ENCODE assay signal across 9 cellular contexts in genomic region chr22:27726726-27727449, GRCh38.
DNase-seq lines count a peak whose midpoint lies in the region; TF ChIP-seq lines count a peak whose summit lies in the region.
"Had no signal": no experiment of that assay in that cellular context is flagged by ENCODE, and none has a peak within 500 bp of the region (broad histone marks: within the 10 kb centered on the region; RNA-seq: fewer than 3 reads in every experiment).

No MANE protein-coding gene starts in this region.

- no peak overlapping the region for H3K9ac ChIP-seq in neuronal stem cell (ENCODE audit: low read depth, low read length, poor library complexity)

- intact Hi-C loops in CD14-positive monocyte (cut with micrococcal nuclease) = loop anchor here in 1 of 2 donors (5.0 kb wide), 1 partner anchor 75 kb away; the partner anchor contains the start of gene MN1
- intact Hi-C loops in esophagus muscularis mucosa (cut with DNase I) = no loop called here

- no peak overlapping the region for H3K4me2 ChIP-seq in neuronal stem cell (ENCODE audit: insufficient read depth, low read length, poor library complexity, severe bottlenecking)

- TF ChIP-seq EP300 in esophagus muscularis mucosa (IDR thresholded peaks at IDR 0.05) = no peak

- H3K27me3 ChIP-seq in esophagus muscularis mucosa = no peaks in the 10 kb centered on the region
- H3K27me3 ChIP-seq in neuronal stem cell (ENCODE audit: control insufficient read depth in 3 of 3, insufficient read depth in 3 of 3, low read depth in 1 of 3, low read length in 3 of 3) = no peaks in the 10 kb centered on the region

- no peak for TF ChIP-seq POLR2A in esophagus muscularis mucosa (IDR thresholded peaks at IDR 0.05; ENCODE audit: low read depth)

- DNase-seq in CD14-positive monocyte (ENCODE audit: low spot score) (peak; percentile 88), NCI-H69 (lab: John Stamatoyannopoulos, UW) (peak; percentile 15), esophagus muscularis mucosa (ENCODE audit: extremely low spot score) (no peak), neuronal stem cell (ENCODE audit: low spot score) (no peak), NCI-H774 (lab: John Stamatoyannopoulos, UW) (no peak), SK-N-DZ (ENCODE audit: low spot score) (no peak), hippocampal formation (lab: John Stamatoyannopoulos, UW) (no peak)
- no peak for DNase-seq in activated T-cell treated with anti-CD3 and anti-CD28 coated beads, Interleukin-2, amount 50 U/mL, for 48 hours
- DNase-seq: NCI-H1417 treated with DMSO at 0.1 percent for 48 hours had no signal

- H3K4me3 ChIP-seq in esophagus muscularis mucosa (no peak overlapping the region), neuronal stem cell (ENCODE audit: low read length in 2 of 2) (peak overlapping the region in 1 of 2 donors; percentile 2)

- 54% methylated on average over 12 of the region's 12 CpGs for WGBS in esophagus muscularis mucosa
- WGBS in neuronal stem cell (ENCODE audit: extremely low coverage in 2 of 2, insufficient read length in 2 of 2, insufficient replicate concordance in 1 of 2), 2 donors = no CpG with 5 or more reads among the region's 12 CpGs

- peak overlapping the region; percentile 22 for H2AK5ac ChIP-seq in neuronal stem cell (ENCODE audit: low read depth, low read length)

- peak overlapping the region; percentile 15 for H2BK5ac ChIP-seq in neuronal stem cell (ENCODE audit: low read length)

- H3K4me1 ChIP-seq in esophagus muscularis mucosa = peaks cover 15 to 25% (median 17%) of the 10 kb centered on the region in 4 donors
- H3K4me1 ChIP-seq in neuronal stem cell (ENCODE audit: control insufficient read depth in 2 of 2, insufficient read depth in 1 of 2, low read depth in 1 of 2, low read length in 2 of 2) = peaks cover 6 to 21% of the 10 kb centered on the region in 2 donors

- peaks cover 38% of the 10 kb centered on the region for H3K4me1 Mint-ChIP-seq in CD14-positive monocyte

- peaks cover 0 to 8% (median 0%) of the 10 kb centered on the region in 3 donors for H3K27me3 Mint-ChIP-seq in CD14-positive monocyte (ENCODE audit: low read depth in 3 of 3)

- peak overlapping the region; percentile 60 for H3K18ac ChIP-seq in neuronal stem cell (ENCODE audit: low read length)

- no peak overlapping the region for H4K91ac ChIP-seq in neuronal stem cell (ENCODE audit: low read depth, low read length, poor library complexity)

- H2BK12ac ChIP-seq in neuronal stem cell (ENCODE audit: low read length) = no peak overlapping the region

- H3K14ac ChIP-seq in neuronal stem cell (ENCODE audit: low read length) = no peak overlapping the region

- H3K36me3 ChIP-seq in esophagus muscularis mucosa (no peaks in the 10 kb centered on the region), neuronal stem cell (replicated peaks in 1 of 2; ENCODE audit: control insufficient read depth in 2 of 2, insufficient read depth in 2 of 2, low read length in 2 of 2) (no peaks in the 10 kb centered on the region)

- peak overlapping the region; percentile 43 to 66 (median 64) for H3K27ac ChIP-seq in esophagus muscularis mucosa (replicated peaks in 1 of 4)
- no peak overlapping the region for H3K27ac ChIP-seq in neuronal stem cell (replicated peaks; ENCODE audit: low read length)

- H3K9me3 ChIP-seq in esophagus muscularis mucosa = no peaks in the 10 kb centered on the region
- H3K9me3 ChIP-seq in neuronal stem cell (replicated peaks in 1 of 2; ENCODE audit: control insufficient read depth in 2 of 2, insufficient read depth in 1 of 2, low read depth in 1 of 2, low read length in 2 of 2) = peaks cover 11 to 27% of the 10 kb centered on the region in 2 donors

- peaks cover 0 to 10% (median 3%) of the 10 kb centered on the region in 7 donors for H3K9me3 Mint-ChIP-seq in CD14-positive monocyte

- H3K4me3 Mint-ChIP-seq in CD14-positive monocyte = peak overlapping the region in 1 of 2 donors; percentile 62

- peak overlapping the region; percentile 72 for H2AFZ ChIP-seq in neuronal stem cell (ENCODE audit: low read length)

- no peaks in the 10 kb centered on the region for H3K79me1 ChIP-seq in neuronal stem cell (ENCODE audit: low read depth, low read length)

- H3K4ac ChIP-seq in neuronal stem cell (ENCODE audit: low read length) = no peak overlapping the region

- peak overlapping the region; percentile 40 for H2BK15ac ChIP-seq in neuronal stem cell (ENCODE audit: low read length)

- H3K23ac ChIP-seq in neuronal stem cell (ENCODE audit: low read depth, low read length, poor library complexity) = no peak overlapping the region

- TF ChIP-seq CTCF in CD14-positive monocyte (IDR thresholded peaks at IDR 0.05) (no peak), esophagus muscularis mucosa (IDR thresholded peaks at IDR 0.05) (no peak)

- H3K27ac Mint-ChIP-seq in CD14-positive monocyte = peak overlapping the region; percentile 80 to 97 (median 94)

- H2BK120ac ChIP-seq in neuronal stem cell (ENCODE audit: low read depth, low read length) = no peak overlapping the region

- H3K36me3 Mint-ChIP-seq in CD14-positive monocyte = no peaks in the 10 kb centered on the region

- H4K8ac ChIP-seq in neuronal stem cell (ENCODE audit: low read depth, low read length) = no peak overlapping the region

Comparison
In these comparisons a context has a peak if more than half of its experiments do, and no peak if none do; other contexts are left out.
1. DNase-seq: peak in CD14-positive monocyte (single experiment) and NCI-H69 (single experiment); none in esophagus muscularis mucosa (single experiment), neuronal stem cell (single experiment), NCI-H774 (single experiment), SK-N-DZ (single experiment), activated T-cell treated with anti-CD3 and anti-CD28 coated beads, Interleukin-2, amount 50 U/mL, for 48 hours (0 of 2) and hippocampal formation (0 of 2).